30 cellular contexts compared by ENCODE assay signal in genomic region chr11:69982675-69983570, GRCh38.
DNase-seq lines count a peak whose midpoint lies in the region; ATAC-seq, FAIRE-seq and TF ChIP-seq lines count a peak whose summit lies in the region.
"Had no signal": no experiment of that assay in that cellular context is flagged by ENCODE, and none has a peak within 500 bp of the region (broad histone marks: within the 10 kb centered on the region; RNA-seq: fewer than 3 reads in every experiment).

No MANE protein-coding gene starts in this region.

- no peaks in the 10 kb centered on the region for H3K9me3 ChIP-seq in spleen
- H3K9me3 ChIP-seq in pancreas, result no peaks in the 10 kb centered on the region
- H3K9me3 ChIP-seq: body of pancreas, heart left ventricle had no signal

- no peak overlapping the region for H3K4me3 Mint-ChIP-seq in activated naive CD4-positive, alpha-beta T cell treated with anti-CD3 and anti-CD28 coated beads, Interleukin-2, amount 10 ng/mL, durations not matched to agents 7 days and 5 days
- H3K4me3 Mint-ChIP-seq: activated CD4-positive, alpha-beta T cell treated with anti-CD3 and anti-CD28 coated beads, Interleukin-2, amount 10 ng/mL, durations not matched to agents 24 days and 14 days; CD4-positive, alpha-beta memory T cell; stimulated activated memory B cell treated with anti-CD40 and anti-IgM and Interleukin-4, amounts not matched to agents 10 μg/mL and 1 μg/mL and 100 μg/mL, for 72 hours; T-helper 2 cell treated with Interferon-gamma antibody and Interleukin-4, amounts not matched to agents 5 μg/mL and 100 μg/mL, for 36 hours had no signal

- H3K9me3 Mint-ChIP-seq in activated naive CD4-positive, alpha-beta T cell treated with anti-CD3 and anti-CD28 coated beads, Interleukin-2, amount 10 ng/mL, durations not matched to agents 7 days and 5 days, result no peaks in the 10 kb centered on the region
- H3K9me3 Mint-ChIP-seq: activated CD4-positive, alpha-beta T cell treated with anti-CD3 and anti-CD28 coated beads, Interleukin-2, amount 10 ng/mL, durations not matched to agents 24 days and 14 days; CD4-positive, alpha-beta memory T cell; stimulated activated memory B cell treated with anti-CD40 and anti-IgM and Interleukin-4, amounts not matched to agents 10 μg/mL and 1 μg/mL and 100 μg/mL, for 72 hours; T-helper 2 cell treated with Interferon-gamma antibody and Interleukin-4, amounts not matched to agents 5 μg/mL and 100 μg/mL, for 36 hours had no signal

- WGBS in spleen, 5 donors, result 71 to 81% (median 77%) methylated on average over 16 to 20 of the region's 20 CpGs
- 72 to 74% methylated on average over 20 of the region's 20 CpGs for WGBS in pancreas, 2 donors

- peaks cover 70% of the 10 kb centered on the region for H3K27me3 Mint-ChIP-seq in activated naive CD4-positive, alpha-beta T cell treated with anti-CD3 and anti-CD28 coated beads, Interleukin-2, amount 10 ng/mL, durations not matched to agents 7 days and 5 days

- TF ChIP-seq POLR2A in spleen (IDR thresholded peaks at IDR 0.05), result no peak

- peak overlapping the region; percentile 39 for H3K4me3 ChIP-seq in coronary artery
- no peak overlapping the region for H3K4me3 ChIP-seq in spleen
- H3K4me3 ChIP-seq in pancreas, result no peak overlapping the region
- H3K4me3 ChIP-seq: body of pancreas, GM23248, heart left ventricle, PC-9 had no signal

- H3K36me3 ChIP-seq in spleen (no peaks in the 10 kb centered on the region), pancreas (no peaks in the 10 kb centered on the region)
- H3K36me3 ChIP-seq: heart left ventricle had no signal

- no peaks in the 10 kb centered on the region for H3K36me3 Mint-ChIP-seq in activated naive CD4-positive, alpha-beta T cell treated with anti-CD3 and anti-CD28 coated beads, Interleukin-2, amount 10 ng/mL, durations not matched to agents 7 days and 5 days
- H3K36me3 Mint-ChIP-seq: CD4-positive, alpha-beta memory T cell; stimulated activated memory B cell treated with anti-CD40 and anti-IgM and Interleukin-4, amounts not matched to agents 10 μg/mL and 1 μg/mL and 100 μg/mL, for 72 hours had no signal

- peaks cover 0 to 30% (median 9%) of the 10 kb centered on the region in 6 donors for H3K4me1 ChIP-seq in spleen
- H3K4me1 ChIP-seq in pancreas, result no peaks in the 10 kb centered on the region
- H3K4me1 ChIP-seq: parathyroid adenoma had no signal

- TF ChIP-seq CTCF in coronary artery (IDR thresholded peaks at IDR 0.05), result no peak
- no peak for TF ChIP-seq CTCF in spleen (IDR thresholded peaks at IDR 0.05 in 8 of 11, conservative IDR thresholded peaks at IDR 0.05 in 3 of 11)
- no peak for TF ChIP-seq CTCF in pancreas (IDR thresholded peaks at IDR 0.05)

- H3K27ac ChIP-seq in coronary artery, result peak overlapping the region; percentile 76 to 98
- no peak overlapping the region for H3K27ac ChIP-seq in spleen
- no peak overlapping the region for H3K27ac ChIP-seq in pancreas
- H3K27ac ChIP-seq: body of pancreas, GM23248, heart left ventricle, parathyroid adenoma, PC-9, VCaP had no signal

- H3K27me3 ChIP-seq in spleen (replicated peaks in 1 of 7) (peaks cover 0 to 87% (median 36%) of the 10 kb centered on the region in 7 donors), pancreas (peaks cover 0 to 3% (median 1%) of the 10 kb centered on the region in 4 donors)
- H3K27me3 ChIP-seq: body of pancreas had no signal

- no peak for FAIRE-seq in pancreas (lab: Jason Lieb, UNC)
- FAIRE-seq: GM12891 had no signal

- no peak for ATAC-seq in GM21390 (IDR thresholded peaks at IDR 0.05; ENCODE audit: unreplicated experiment)
- no peak for ATAC-seq in pancreas
- no peak for ATAC-seq in GM18909 (IDR thresholded peaks at IDR 0.05; ENCODE audit: poor library complexity, unreplicated experiment)
- ATAC-seq: body of pancreas; heart left ventricle; stimulated activated memory B cell treated with anti-CD40 and anti-IgM and Interleukin-4, amounts not matched to agents 10 μg/mL and 1 μg/mL and 100 μg/mL, for 72 hours had no signal

- intact Hi-C loops in spleen (cut with DNase I; ENCODE audit: low total_unique reads) (no loop called here), pancreas (cut with DNase I) (no loop called here)

- CTCF ChIA-PET in activated naive CD4-positive, alpha-beta T cell treated with anti-CD3 and anti-CD28 coated beads, Interleukin-2, amount 10 ng/mL, durations not matched to agents 7 days and 5 days (lab: Charles Lee), result interaction anchor here (0.9 kb wide), 1 partner anchor 68 kb away, joined by 3 read pairs; no protein-coding TSS in a partner anchor

- H3K4me1 Mint-ChIP-seq in activated naive CD4-positive, alpha-beta T cell treated with anti-CD3 and anti-CD28 coated beads, Interleukin-2, amount 10 ng/mL, durations not matched to agents 7 days and 5 days, result peaks cover 2% of the 10 kb centered on the region
- H3K4me1 Mint-ChIP-seq: activated CD4-positive, alpha-beta T cell treated with anti-CD3 and anti-CD28 coated beads, Interleukin-2, amount 10 ng/mL, durations not matched to agents 24 days and 14 days; CD4-positive, alpha-beta memory T cell; stimulated activated memory B cell treated with anti-CD40 and anti-IgM and Interleukin-4, amounts not matched to agents 10 μg/mL and 1 μg/mL and 100 μg/mL, for 72 hours had no signal

- DNase-seq in ELF-1 (ENCODE audit: low read depth, low spot score) (peak; percentile 64), NCI-H2227 treated with DMSO at 0.1 percent for 48 hours (lab: John Stamatoyannopoulos, UW) (peak; percentile 79), coronary artery (ENCODE audit: low spot score) (no peak), spleen (peak; percentile 51), pancreas (no peak)
- no peak for DNase-seq in activated naive CD4-positive, alpha-beta T cell treated with anti-CD3 and anti-CD28 coated beads, Interleukin-2, amount 10 ng/mL, durations not matched to agents 7 days and 5 days
- DNase-seq: activated CD4-positive, alpha-beta T cell treated with anti-CD3 and anti-CD28 coated beads, Interleukin-2, amount 10 ng/mL, durations not matched to agents 24 days and 14 days; activated T-cell treated with anti-CD3 and anti-CD28 coated beads, Interleukin-2, amount 50 U/mL, for 1 hour; body of pancreas; CD4-positive, alpha-beta memory T cell; cerebellar nuclear complex; effector CD8-positive, alpha-beta T cell; EL; GM23248; heart left ventricle; kidney glomerular epithelial cell; NCI-H1105 treated with DMSO at 0.1 percent for 48 hours; NCI-H2029 treated with DMSO at 0.1 percent for 48 hours; NCI-H345; PC-9; Right ventricle myocardium superior; stimulated activated CD4-positive, alpha-beta T cell treated with anti-CD3 and anti-CD28 coated beads, Interleukin-4, amount 100 ng/mL, for 24 hours; substantia nigra had no signal

- no peak overlapping the region for H3K27ac Mint-ChIP-seq in activated naive CD4-positive, alpha-beta T cell treated with anti-CD3 and anti-CD28 coated beads, Interleukin-2, amount 10 ng/mL, durations not matched to agents 7 days and 5 days
- H3K27ac Mint-ChIP-seq: activated CD4-positive, alpha-beta T cell treated with anti-CD3 and anti-CD28 coated beads, Interleukin-2, amount 10 ng/mL, durations not matched to agents 24 days and 14 days; CD4-positive, alpha-beta memory T cell; stimulated activated memory B cell treated with anti-CD40 and anti-IgM and Interleukin-4, amounts not matched to agents 10 μg/mL and 1 μg/mL and 100 μg/mL, for 72 hours; T-helper 2 cell treated with Interferon-gamma antibody and Interleukin-4, amounts not matched to agents 5 μg/mL and 100 μg/mL, for 36 hours had no signal

Comparison
In these comparisons a context has a peak if more than half of its experiments do, and no peak if none do; other contexts are left out.
1. DNase-seq: peak in ELF-1 (single experiment), NCI-H2227 treated with DMSO at 0.1 percent for 48 hours (single experiment) and spleen (single experiment); none in coronary artery (single experiment), pancreas (0 of 6) and activated naive CD4-positive, alpha-beta T cell treated with anti-CD3 and anti-CD28 coated beads, Interleukin-2, amount 10 ng/mL, durations not matched to agents 7 days and 5 days (single experiment).
2. H3K27ac ChIP-seq: peak in coronary artery (2 of 2); none in spleen (0 of 8) and pancreas (0 of 4).